9 cellular contexts compared by ENCODE assay signal in the genomic region with DNA sequence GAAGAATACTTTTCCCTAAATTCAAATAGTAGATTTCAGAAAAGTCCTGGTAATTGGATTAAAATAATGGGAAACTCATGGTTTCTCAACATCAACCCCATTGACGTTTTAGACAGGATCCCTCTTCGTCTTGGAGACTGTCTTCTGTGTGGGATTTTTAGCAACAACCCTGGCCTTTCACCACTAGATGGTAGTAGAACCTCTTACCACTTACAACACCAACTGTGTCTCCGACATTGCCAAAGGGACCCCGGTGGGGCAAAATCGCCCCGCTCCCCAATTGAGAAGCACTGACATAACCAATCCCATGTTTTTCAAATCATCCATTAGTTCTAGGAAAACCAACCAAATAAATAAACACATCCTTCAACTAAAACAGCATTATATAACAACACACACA. TPM values are rescaled to one million over a fixed set of nuclear protein-coding genes. Genes with fewer than 3 reads are reported as not detected.
A peak's percentile ranks its signal among the peaks of the same experiment; 100 is the strongest.
DNase-seq lines count a peak whose midpoint lies in the region; ATAC-seq and TF ChIP-seq lines count a peak whose summit lies in the region.
"Had no signal": no experiment of that assay in that cellular context is flagged by ENCODE, and none has a peak within 500 bp of the region (broad histone marks: within the 10 kb centered on the region; RNA-seq: fewer than 3 reads in every experiment).

No MANE protein-coding gene starts in this region.

- intact Hi-C loops in A673 (cut with micrococcal nuclease; ENCODE audit: unreplicated experiment): loop anchor here (2.0 kb wide), 1 partner anchor 66 kb away; no protein-coding TSS in a partner anchor

- DNase-seq in A673 (ENCODE audit: low spot score): peak; percentile 55
- DNase-seq in GM12864 (ENCODE audit: low read depth): no peak
- DNase-seq in brain microvascular endothelial cell: peak; percentile 22
- DNase-seq in medulla oblongata (ENCODE audit: extremely low spot score): peak; percentile 35
- no peak for DNase-seq in HCEC 1CT
- DNase-seq in suprapubic skin (ENCODE audit: low spot score in 2 of 2): no peak

- CTCF ChIA-PET in A673 (lab: Charles Lee): no interaction called here

- peak; percentile 65 for TF ChIP-seq CTCF in A673 (conservative IDR thresholded peaks at IDR 0.05; ENCODE audit: low read depth, low read length)
- TF ChIP-seq CTCF in GM12864 (IDR thresholded peaks at IDR 0.05; ENCODE audit: low read depth, low read length, missing control alignments): peak; percentile 53
- peak; percentile 54 for TF ChIP-seq CTCF in Loucy (conservative IDR thresholded peaks at IDR 0.05; ENCODE audit: low read length)
- peak; percentile 69 for TF ChIP-seq CTCF in brain microvascular endothelial cell (IDR thresholded peaks at IDR 0.05; ENCODE audit: low read depth, low read length, missing control alignments)
- TF ChIP-seq CTCF in suprapubic skin (IDR thresholded peaks at IDR 0.05): peak in 1 of 2 donors; percentile 30

- no peak for TF ChIP-seq EP300 in suprapubic skin (IDR thresholded peaks at IDR 0.05)

- no peaks in the 10 kb centered on the region for H4K20me1 ChIP-seq in Loucy (ENCODE audit: insufficient read depth, low read length, poor library complexity, severe bottlenecking)

- 15% methylated on average over 6 of the region's 6 CpGs for whole genome bisulfite sequencing in suprapubic skin

- no peak overlapping the region for H3K9ac ChIP-seq in Loucy (ENCODE audit: low read depth, low read length, poor library complexity, severe bottlenecking)

- in situ Hi-C loops in brain microvascular endothelial cell (cut with HindIII; ENCODE audit: low pct_ligation_motif_present, low sequenced_read_pairs): no loop called here

- no peaks in the 10 kb centered on the region for H3K9me2 ChIP-seq in Loucy (replicated peaks; ENCODE audit: low read depth, low read length)

- no peaks in the 10 kb centered on the region for H3K79me2 ChIP-seq in Loucy (ENCODE audit: insufficient read depth, low read length)

- no TSS peak for BruUV-seq in A673 (replicated peaks; lab: Mats Ljungman, UMichigan)

- no peak overlapping the region for H3K27ac ChIP-seq in A673 (ENCODE audit: low read depth, low read length, poor library complexity, severe bottlenecking)
- no peak overlapping the region for H3K27ac ChIP-seq in brain microvascular endothelial cell
- no peak overlapping the region for H3K27ac ChIP-seq in suprapubic skin

- H3K4me3 ChIP-seq in A673 (ENCODE audit: low read depth, low read length, poor library complexity, severe bottlenecking): no peak overlapping the region
- H3K4me3 ChIP-seq in GM12864 (ENCODE audit: low read depth, low read length): no peak overlapping the region
- H3K4me3 ChIP-seq in Loucy (ENCODE audit: low read length, poor library complexity, severe bottlenecking): no peak overlapping the region
- H3K4me3 ChIP-seq in brain microvascular endothelial cell (ENCODE audit: low read depth, low read length): no peak overlapping the region
- H3K4me3 ChIP-seq in suprapubic skin: no peak overlapping the region
- H3K4me3 ChIP-seq: HAP-1 had no signal

- no peak for TF ChIP-seq POLR2A in suprapubic skin (IDR thresholded peaks at IDR 0.05)

- H2AFZ ChIP-seq in Loucy (ENCODE audit: low read length): no peak overlapping the region

- no peak for ATAC-seq in GM21381 (IDR thresholded peaks at IDR 0.05; ENCODE audit: unreplicated experiment)

- H3K4me1 ChIP-seq in A673 (ENCODE audit: insufficient read depth, low read length, poor library complexity, severe bottlenecking) (no peaks in the 10 kb centered on the region), Loucy (ENCODE audit: insufficient read depth, low read length, poor library complexity, severe bottlenecking) (no peaks in the 10 kb centered on the region), suprapubic skin (no peaks in the 10 kb centered on the region)
- H3K4me1 ChIP-seq: HAP-1 had no signal

- POLR2A ChIA-PET in A673 (lab: Charles Lee; ENCODE audit: low non-redundant PET): no interaction called here

- no peaks in the 10 kb centered on the region for H3K9me3 ChIP-seq in A673 (ENCODE audit: low read depth, low read length, poor library complexity, severe bottlenecking)
- H3K9me3 ChIP-seq in Loucy (ENCODE audit: insufficient read depth, low read depth, low read length): no peaks in the 10 kb centered on the region
- no peaks in the 10 kb centered on the region for H3K9me3 ChIP-seq in suprapubic skin
- H3K9me3 ChIP-seq: HAP-1 had no signal

- no peak overlapping the region for H3K4me2 ChIP-seq in Loucy (ENCODE audit: low read depth, low read length, poor library complexity, severe bottlenecking)

- H3F3A ChIP-seq in Loucy (ENCODE audit: low read depth): no peaks in the 10 kb centered on the region

- H3K27me3 ChIP-seq in A673 (replicated peaks; ENCODE audit: insufficient read depth, low read depth, low read length, poor library complexity) (no peaks in the 10 kb centered on the region), Loucy (ENCODE audit: insufficient read depth, low read length, poor library complexity, severe bottlenecking) (no peaks in the 10 kb centered on the region), brain microvascular endothelial cell (replicated peaks) (no peaks in the 10 kb centered on the region), suprapubic skin (no peaks in the 10 kb centered on the region)

- H3K36me3 ChIP-seq in A673 (ENCODE audit: insufficient read depth, low read length, poor library complexity, severe bottlenecking): no peaks in the 10 kb centered on the region
- H3K36me3 ChIP-seq in Loucy (ENCODE audit: insufficient read depth, low read length): no peaks in the 10 kb centered on the region
- no peaks in the 10 kb centered on the region for H3K36me3 ChIP-seq in brain microvascular endothelial cell (replicated peaks)
- no peaks in the 10 kb centered on the region for H3K36me3 ChIP-seq in suprapubic skin
- H3K36me3 ChIP-seq: HAP-1 had no signal

RNA-seq across cellular contexts. Expression of a gene that starts 16.9 kb away (rescaled TPM):
- total RNA-seq in A673 (2021): 0.06 and 0.07 TPM in 2 replicates
- 1 to 10 TPM; 3.8 to 9.7 (median 5.7) TPM for total RNA-seq in suprapubic skin

RNA-seq across cellular contexts. Expression of a gene that starts 52.3 kb away (rescaled TPM):
- total RNA-seq in A673 (2021) (not detected in 2 replicates), suprapubic skin (not detected)

Comparison
In these comparisons a context has a peak if more than half of its experiments do, and no peak if none do; other contexts are left out.
1. DNase-seq: peak in A673 (single experiment), brain microvascular endothelial cell (single experiment) and medulla oblongata (single experiment); none in GM12864 (single experiment), HCEC 1CT (single experiment) and suprapubic skin (0 of 2).